8 cellular contexts compared by ENCODE assay signal in genomic region chrY:13282151-13283054, GRCh38.
DNase-seq lines count a peak whose midpoint lies in the region; ATAC-seq, FAIRE-seq and TF ChIP-seq lines count a peak whose summit lies in the region.
"Not testable (repeated sequence)": the region's sequence is repeated elsewhere in the genome, so short reads cannot be mapped to it uniquely, and the experiment has no call there.

No MANE protein-coding gene starts in this region.

- H3K4me1 ChIP-seq in small intestine (ENCODE audit: control insufficient read depth in 2 of 2, insufficient read depth in 1 of 2, low read depth in 1 of 2, low read length in 1 of 2), result not testable (repeated sequence)

- H3K4me3 ChIP-seq in AG04450 (ENCODE audit: low read depth, low read length); fibroblast of pulmonary artery (replicated peaks; ENCODE audit: low read depth, low read length); small intestine (ENCODE audit: low read depth in 1 of 2, low read length in 2 of 2): not testable (repeated sequence)

- TF ChIP-seq CTCF in AG04450 (IDR thresholded peaks at IDR 0.05; ENCODE audit: low read depth, low read length); VCaP (conservative IDR thresholded peaks at IDR 0.05); fibroblast of pulmonary artery (IDR thresholded peaks at IDR 0.05; ENCODE audit: low read length, missing control alignments): not testable (repeated sequence)

- H3K27me3 ChIP-seq in AG04450 (ENCODE audit: control insufficient read depth, insufficient read depth, low read length); small intestine (ENCODE audit: control insufficient read depth in 2 of 2, insufficient read depth in 2 of 2, low read length in 2 of 2): not testable (repeated sequence)

- WGBS in small intestine, 3 donors, result 65 to 77% methylated on average over 13 to 15 of the region's 15 CpGs; no CpG with 5 or more reads in 1 of the 3 donors

- POLR2A ChIA-PET in AG04450 (lab: Yijun Ruan, JAX), result not testable (repeated sequence)

- not testable (repeated sequence) for H3K36me3 ChIP-seq in small intestine (ENCODE audit: control insufficient read depth in 2 of 2, insufficient read depth in 2 of 2, low read length in 2 of 2)

- peak; percentile 82 for ATAC-seq in left ventricle myocardium superior

- H3K27ac ChIP-seq in AG04450 (ENCODE audit: low read depth, low read length), result peak overlapping the region; percentile 21
- H3K27ac ChIP-seq in VCaP, result peak overlapping the region; percentile 65
- H3K27ac ChIP-seq in small intestine (ENCODE audit: low read depth in 1 of 2, low read length in 1 of 2), result not testable (repeated sequence)

- CTCF ChIA-PET in AG04450 (lab: Charles Lee), result not testable (repeated sequence)

- intact Hi-C loops in left ventricle myocardium superior (cut with micrococcal nuclease), result not testable (repeated sequence)

- FAIRE-seq in GM18507 (lab: Jason Lieb, UNC), result peak; percentile 79
- FAIRE-seq in small intestine (lab: Jason Lieb, UNC), result peak; percentile 55

- not testable (repeated sequence) for H3K9me3 ChIP-seq in AG04450 (ENCODE audit: control insufficient read depth, insufficient read depth, low read length); small intestine (ENCODE audit: control insufficient read depth, low read depth)

- not testable (repeated sequence) for DNase-seq in AG04450 (ENCODE audit: low read depth, low spot score); GM18507 (ENCODE audit: extremely low spot score, insufficient read length, low read depth)
- DNase-seq in cerebellar cortex (ENCODE audit: low spot score) (peak; percentile 31), fibroblast of pulmonary artery (ENCODE audit: low read depth) (peak; percentile 45), left ventricle myocardium superior (peak; percentile 65), medulla oblongata (ENCODE audit: extremely low spot score) (peak; percentile 19), small intestine (peak; percentile 1)
